In the genomic region with DNA sequence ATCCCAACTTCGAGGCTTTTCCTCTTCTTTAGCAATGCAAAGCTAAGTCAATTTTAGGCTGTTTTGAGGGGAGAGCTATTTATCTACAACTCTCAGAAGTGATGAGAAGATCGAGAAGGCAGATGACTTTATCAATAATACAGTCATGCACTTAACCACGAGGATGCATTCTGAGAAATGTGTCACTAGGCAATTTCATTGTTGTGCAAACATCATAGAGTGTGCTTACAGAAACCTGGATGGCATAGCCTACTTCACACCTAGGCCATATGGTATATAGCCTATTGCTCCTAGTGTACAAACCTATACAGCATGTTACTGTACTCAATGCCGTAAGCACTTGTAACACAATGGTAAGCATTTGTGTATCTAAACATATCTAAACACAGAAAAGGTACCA, we compare ENCODE assay signal across 1 cellular context.
TF ChIP-seq lines count a peak whose summit lies in the region.

No MANE protein-coding gene starts in this region.

TF ChIP-seq in A549, 52 proteins besides CTCF, POLR2A, EP300 and RAD21 (continued from another document):
- TF ChIP-seq REST (IDR thresholded peaks at IDR 0.05): no peak
- TF ChIP-seq EHF (CRISPR knock-in tag; IDR thresholded peaks at IDR 0.05): no peak
- TF ChIP-seq NR3C1 (IDR thresholded peaks at IDR 0.05): no peak
- TF ChIP-seq FOSB (CRISPR knock-in tag; IDR thresholded peaks at IDR 0.05): no peak
- no peak for TF ChIP-seq NPAS2 (CRISPR knock-in tag; IDR thresholded peaks at IDR 0.05; ENCODE audit: borderline replicate concordance)
- TF ChIP-seq POLR2AphosphoS2 (conservative IDR thresholded peaks at IDR 0.05; ENCODE audit: low read length): no peak
- TF ChIP-seq JUN (IDR thresholded peaks at IDR 0.05): no peak
- no peak for TF ChIP-seq ESRRA (IDR thresholded peaks at IDR 0.05; ENCODE audit: borderline replicate concordance, low read length)
- TF ChIP-seq TFCP2L1 (CRISPR knock-in tag; IDR thresholded peaks at IDR 0.05): no peak
- no peak for TF ChIP-seq HES2 (IDR thresholded peaks at IDR 0.05)
